Comparison of ENCODE assay signal across 1 cellular context in the genomic region with DNA sequence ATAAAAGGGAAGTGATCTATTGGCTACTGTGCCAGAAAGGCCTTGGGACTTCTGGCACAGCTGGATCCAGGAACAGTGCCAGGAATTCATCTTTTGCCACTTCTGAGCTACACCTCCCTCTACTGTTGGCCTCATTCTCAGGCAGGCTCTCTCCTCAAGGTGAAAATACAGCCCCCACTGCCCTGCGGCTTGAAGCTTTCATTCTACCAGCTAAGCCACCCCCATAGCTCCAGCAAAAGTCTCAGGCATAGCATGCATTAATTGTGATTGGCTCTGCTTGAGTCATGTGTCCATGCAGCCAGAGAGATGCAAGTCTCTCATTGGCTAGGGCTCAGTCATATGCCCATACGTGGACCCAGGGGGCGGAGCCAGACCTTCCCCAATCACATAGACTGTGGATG.
TF ChIP-seq lines count a peak whose summit lies in the region.

No MANE protein-coding gene starts in this region.

TF ChIP-seq in GM12878, 131 proteins besides CTCF, POLR2A, EP300 and RAD21:
- TF ChIP-seq, protein P1, sequence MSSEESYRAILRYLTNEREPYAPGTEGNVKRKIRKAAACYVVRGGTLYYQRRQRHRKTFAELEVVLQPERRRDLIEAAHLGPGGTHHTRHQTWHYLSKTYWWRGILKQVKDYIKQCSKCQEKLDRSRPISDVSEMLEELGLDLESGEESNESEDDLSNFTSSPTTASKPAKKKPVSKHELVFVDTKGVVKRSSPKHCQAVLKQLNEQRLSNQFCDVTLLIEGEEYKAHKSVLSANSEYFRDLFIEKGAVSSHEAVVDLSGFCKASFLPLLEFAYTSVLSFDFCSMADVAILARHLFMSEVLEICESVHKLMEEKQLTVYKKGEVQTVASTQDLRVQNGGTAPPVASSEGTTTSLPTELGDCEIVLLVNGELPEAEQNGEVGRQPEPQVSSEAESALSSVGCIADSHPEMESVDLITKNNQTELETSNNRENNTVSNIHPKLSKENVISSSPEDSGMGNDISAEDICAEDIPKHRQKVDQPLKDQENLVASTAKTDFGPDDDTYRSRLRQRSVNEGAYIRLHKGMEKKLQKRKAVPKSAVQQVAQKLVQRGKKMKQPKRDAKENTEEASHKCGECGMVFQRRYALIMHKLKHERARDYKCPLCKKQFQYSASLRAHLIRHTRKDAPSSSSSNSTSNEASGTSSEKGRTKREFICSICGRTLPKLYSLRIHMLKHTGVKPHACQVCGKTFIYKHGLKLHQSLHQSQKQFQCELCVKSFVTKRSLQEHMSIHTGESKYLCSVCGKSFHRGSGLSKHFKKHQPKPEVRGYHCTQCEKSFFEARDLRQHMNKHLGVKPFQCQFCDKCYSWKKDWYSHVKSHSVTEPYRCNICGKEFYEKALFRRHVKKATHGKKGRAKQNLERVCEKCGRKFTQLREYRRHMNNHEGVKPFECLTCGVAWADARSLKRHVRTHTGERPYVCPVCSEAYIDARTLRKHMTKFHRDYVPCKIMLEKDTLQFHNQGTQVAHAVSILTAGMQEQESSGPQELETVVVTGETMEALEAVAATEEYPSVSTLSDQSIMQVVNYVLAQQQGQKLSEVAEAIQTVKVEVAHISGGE (CRISPR knock-in tag; IDR thresholded peaks at IDR 0.05) = no peak
- TF ChIP-seq, protein P2, sequence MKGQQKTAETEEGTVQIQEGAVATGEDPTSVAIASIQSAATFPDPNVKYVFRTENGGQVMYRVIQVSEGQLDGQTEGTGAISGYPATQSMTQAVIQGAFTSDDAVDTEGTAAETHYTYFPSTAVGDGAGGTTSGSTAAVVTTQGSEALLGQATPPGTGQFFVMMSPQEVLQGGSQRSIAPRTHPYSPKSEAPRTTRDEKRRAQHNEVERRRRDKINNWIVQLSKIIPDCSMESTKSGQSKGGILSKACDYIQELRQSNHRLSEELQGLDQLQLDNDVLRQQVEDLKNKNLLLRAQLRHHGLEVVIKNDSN (IDR thresholded peaks at IDR 0.05; ENCODE audit: borderline replicate concordance, extremely low read length, insufficient read depth, low read depth, low read length) = peak; percentile 21
